ENCODE assay signal across 1 cellular context in genomic region chr12:42643881-42644579, GRCh38.
TF ChIP-seq lines count a peak whose summit lies in the region.

No MANE protein-coding gene starts in this region.

TF ChIP-seq in HCT116, 20 proteins besides CTCF, POLR2A, EP300 and RAD21 (continued from another document):
- TF ChIP-seq CBX3 (IDR thresholded peaks at IDR 0.05; ENCODE audit: low read depth): no peak
- no peak for TF ChIP-seq SIN3A (IDR thresholded peaks at IDR 0.05; ENCODE audit: low read depth)
- TF ChIP-seq CEBPB (IDR thresholded peaks at IDR 0.05; ENCODE audit: low read depth): no peak
- TF ChIP-seq ZFX (IDR thresholded peaks at IDR 0.05): no peak
- TF ChIP-seq EZH2 (IDR thresholded peaks at IDR 0.05): no peak
